Comparison of ENCODE assay signal across 1 cellular context in the genomic region with DNA sequence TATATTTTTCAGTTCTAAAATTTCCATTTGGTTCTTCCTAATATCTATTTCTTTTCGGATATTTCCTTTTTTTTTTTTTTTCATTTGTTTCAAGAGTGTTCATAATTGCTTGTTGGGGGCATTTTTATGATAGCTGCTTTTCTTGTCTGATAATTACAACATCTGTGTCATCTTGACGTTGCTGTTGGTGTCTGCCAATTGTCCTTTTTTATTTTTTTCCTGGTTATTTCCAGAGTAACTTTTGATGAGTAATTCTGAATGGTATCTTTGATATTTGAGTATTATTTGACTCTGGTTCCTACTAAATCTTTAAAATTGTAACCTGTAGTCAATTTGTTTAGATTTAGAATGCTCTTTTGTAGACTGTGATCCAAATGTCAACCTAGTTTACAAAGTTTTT.
TF ChIP-seq lines count a peak whose summit lies in the region.

No MANE protein-coding gene starts in this region.

TF ChIP-seq in GM23338, 12 proteins besides CTCF, POLR2A, EP300 and RAD21 (continued from another document):
- TF ChIP-seq, protein P1, sequence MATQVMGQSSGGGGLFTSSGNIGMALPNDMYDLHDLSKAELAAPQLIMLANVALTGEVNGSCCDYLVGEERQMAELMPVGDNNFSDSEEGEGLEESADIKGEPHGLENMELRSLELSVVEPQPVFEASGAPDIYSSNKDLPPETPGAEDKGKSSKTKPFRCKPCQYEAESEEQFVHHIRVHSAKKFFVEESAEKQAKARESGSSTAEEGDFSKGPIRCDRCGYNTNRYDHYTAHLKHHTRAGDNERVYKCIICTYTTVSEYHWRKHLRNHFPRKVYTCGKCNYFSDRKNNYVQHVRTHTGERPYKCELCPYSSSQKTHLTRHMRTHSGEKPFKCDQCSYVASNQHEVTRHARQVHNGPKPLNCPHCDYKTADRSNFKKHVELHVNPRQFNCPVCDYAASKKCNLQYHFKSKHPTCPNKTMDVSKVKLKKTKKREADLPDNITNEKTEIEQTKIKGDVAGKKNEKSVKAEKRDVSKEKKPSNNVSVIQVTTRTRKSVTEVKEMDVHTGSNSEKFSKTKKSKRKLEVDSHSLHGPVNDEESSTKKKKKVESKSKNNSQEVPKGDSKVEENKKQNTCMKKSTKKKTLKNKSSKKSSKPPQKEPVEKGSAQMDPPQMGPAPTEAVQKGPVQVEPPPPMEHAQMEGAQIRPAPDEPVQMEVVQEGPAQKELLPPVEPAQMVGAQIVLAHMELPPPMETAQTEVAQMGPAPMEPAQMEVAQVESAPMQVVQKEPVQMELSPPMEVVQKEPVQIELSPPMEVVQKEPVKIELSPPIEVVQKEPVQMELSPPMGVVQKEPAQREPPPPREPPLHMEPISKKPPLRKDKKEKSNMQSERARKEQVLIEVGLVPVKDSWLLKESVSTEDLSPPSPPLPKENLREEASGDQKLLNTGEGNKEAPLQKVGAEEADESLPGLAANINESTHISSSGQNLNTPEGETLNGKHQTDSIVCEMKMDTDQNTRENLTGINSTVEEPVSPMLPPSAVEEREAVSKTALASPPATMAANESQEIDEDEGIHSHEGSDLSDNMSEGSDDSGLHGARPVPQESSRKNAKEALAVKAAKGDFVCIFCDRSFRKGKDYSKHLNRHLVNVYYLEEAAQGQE (IDR thresholded peaks at IDR 0.05; ENCODE audit: unreplicated experiment), result no peak
- TF ChIP-seq NANOG (IDR thresholded peaks at IDR 0.05; ENCODE audit: borderline replicate concordance) (no peak), CREB1 (CRISPR knock-in tag; IDR thresholded peaks at IDR 0.05; ENCODE audit: low read depth) (no peak), EZH2phosphoT487 (IDR thresholded peaks at IDR 0.05; ENCODE audit: unreplicated experiment) (no peak), JUNB (IDR thresholded peaks at IDR 0.05; ENCODE audit: unreplicated experiment) (no peak)
- TF ChIP-seq, protein P2, sequence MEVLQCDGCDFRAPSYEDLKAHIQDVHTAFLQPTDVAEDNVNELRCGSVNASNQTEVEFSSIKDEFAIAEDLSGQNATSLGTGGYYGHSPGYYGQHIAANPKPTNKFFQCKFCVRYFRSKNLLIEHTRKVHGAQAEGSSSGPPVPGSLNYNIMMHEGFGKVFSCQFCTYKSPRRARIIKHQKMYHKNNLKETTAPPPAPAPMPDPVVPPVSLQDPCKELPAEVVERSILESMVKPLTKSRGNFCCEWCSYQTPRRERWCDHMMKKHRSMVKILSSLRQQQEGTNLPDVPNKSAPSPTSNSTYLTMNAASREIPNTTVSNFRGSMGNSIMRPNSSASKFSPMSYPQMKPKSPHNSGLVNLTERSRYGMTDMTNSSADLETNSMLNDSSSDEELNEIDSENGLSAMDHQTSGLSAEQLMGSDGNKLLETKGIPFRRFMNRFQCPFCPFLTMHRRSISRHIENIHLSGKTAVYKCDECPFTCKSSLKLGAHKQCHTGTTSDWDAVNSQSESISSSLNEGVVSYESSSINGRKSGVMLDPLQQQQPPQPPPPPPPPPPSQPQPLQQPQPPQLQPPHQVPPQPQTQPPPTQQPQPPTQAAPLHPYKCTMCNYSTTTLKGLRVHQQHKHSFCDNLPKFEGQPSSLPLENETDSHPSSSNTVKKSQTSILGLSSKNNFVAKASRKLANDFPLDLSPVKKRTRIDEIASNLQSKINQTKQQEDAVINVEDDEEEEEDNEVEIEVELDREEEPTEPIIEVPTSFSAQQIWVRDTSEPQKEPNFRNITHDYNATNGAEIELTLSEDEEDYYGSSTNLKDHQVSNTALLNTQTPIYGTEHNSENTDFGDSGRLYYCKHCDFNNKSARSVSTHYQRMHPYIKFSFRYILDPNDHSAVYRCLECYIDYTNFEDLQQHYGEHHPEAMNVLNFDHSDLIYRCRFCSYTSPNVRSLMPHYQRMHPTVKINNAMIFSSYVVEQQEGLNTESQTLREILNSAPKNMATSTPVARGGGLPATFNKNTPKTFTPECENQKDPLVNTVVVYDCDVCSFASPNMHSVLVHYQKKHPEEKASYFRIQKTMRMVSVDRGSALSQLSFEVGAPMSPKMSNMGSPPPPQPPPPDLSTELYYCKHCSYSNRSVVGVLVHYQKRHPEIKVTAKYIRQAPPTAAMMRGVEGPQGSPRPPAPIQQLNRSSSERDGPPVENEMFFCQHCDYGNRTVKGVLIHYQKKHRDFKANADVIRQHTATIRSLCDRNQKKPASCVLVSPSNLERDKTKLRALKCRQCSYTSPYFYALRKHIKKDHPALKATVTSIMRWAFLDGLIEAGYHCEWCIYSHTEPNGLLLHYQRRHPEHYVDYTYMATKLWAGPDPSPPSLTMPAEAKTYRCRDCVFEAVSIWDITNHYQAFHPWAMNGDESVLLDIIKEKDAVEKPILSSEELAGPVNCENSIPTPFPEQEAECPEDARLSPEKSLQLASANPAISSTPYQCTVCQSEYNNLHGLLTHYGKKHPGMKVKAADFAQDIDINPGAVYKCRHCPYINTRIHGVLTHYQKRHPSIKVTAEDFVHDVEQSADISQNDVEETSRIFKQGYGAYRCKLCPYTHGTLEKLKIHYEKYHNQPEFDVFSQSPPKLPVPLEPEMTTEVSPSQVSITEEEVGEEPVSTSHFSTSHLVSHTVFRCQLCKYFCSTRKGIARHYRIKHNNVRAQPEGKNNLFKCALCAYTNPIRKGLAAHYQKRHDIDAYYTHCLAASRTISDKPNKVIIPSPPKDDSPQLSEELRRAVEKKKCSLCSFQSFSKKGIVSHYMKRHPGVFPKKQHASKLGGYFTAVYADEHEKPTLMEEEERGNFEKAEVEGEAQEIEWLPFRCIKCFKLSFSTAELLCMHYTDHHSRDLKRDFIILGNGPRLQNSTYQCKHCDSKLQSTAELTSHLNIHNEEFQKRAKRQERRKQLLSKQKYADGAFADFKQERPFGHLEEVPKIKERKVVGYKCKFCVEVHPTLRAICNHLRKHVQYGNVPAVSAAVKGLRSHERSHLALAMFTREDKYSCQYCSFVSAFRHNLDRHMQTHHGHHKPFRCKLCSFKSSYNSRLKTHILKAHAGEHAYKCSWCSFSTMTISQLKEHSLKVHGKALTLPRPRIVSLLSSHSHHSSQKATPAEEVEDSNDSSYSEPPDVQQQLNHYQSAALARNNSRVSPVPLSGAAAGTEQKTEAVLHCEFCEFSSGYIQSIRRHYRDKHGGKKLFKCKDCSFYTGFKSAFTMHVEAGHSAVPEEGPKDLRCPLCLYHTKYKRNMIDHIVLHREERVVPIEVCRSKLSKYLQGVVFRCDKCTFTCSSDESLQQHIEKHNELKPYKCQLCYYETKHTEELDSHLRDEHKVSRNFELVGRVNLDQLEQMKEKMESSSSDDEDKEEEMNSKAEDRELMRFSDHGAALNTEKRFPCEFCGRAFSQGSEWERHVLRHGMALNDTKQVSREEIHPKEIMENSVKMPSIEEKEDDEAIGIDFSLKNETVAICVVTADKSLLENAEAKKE (CRISPR knock-in tag; IDR thresholded peaks at IDR 0.05), result no peak
